Comparison of ENCODE assay signal across 14 cellular contexts in the genomic region with DNA sequence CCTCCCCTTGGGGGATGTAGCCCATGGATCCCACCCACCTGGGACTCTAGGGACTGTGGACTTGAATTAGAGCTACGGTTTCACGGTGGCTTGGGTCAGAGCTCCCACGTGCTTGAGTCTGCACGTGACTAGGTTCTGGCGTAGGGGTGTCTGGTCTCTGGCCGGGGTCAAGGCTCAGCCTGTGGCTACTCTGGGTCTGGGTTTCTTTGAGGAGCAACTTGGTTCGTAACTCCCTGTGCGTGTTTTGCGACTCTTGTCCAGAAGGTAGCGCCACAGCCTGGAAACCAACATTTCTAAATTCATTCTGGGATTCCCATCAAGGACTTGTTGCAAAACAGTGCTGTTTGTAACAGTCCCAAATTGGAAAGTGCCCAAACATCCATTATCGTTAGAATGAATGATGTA. TPM values are rescaled to one million over a fixed set of nuclear protein-coding genes. Genes with fewer than 3 reads are reported as not detected.
A peak's percentile ranks its signal among the peaks of the same experiment; 100 is the strongest.
DNase-seq lines count a peak whose midpoint lies in the region; ATAC-seq, FAIRE-seq and TF ChIP-seq lines count a peak whose summit lies in the region.
"Had no signal": no experiment of that assay in that cellular context is flagged by ENCODE, and none has a peak within 500 bp of the region (broad histone marks: within the 10 kb centered on the region; RNA-seq: fewer than 3 reads in every experiment).

No MANE protein-coding gene starts in this region.

- H3K9me3 ChIP-seq in duodenal mucosa (ENCODE audit: control insufficient read depth in 1 of 2, low read length in 2 of 2) = no peaks in the 10 kb centered on the region
- H3K9me3 ChIP-seq in neuronal stem cell (replicated peaks in 1 of 2; ENCODE audit: control insufficient read depth in 2 of 2, insufficient read depth in 1 of 2, low read depth in 1 of 2, low read length in 2 of 2) = no peaks in the 10 kb centered on the region
- H3K9me3 ChIP-seq in prostate gland = no peaks in the 10 kb centered on the region

- H3K4me2 ChIP-seq in neuronal stem cell (ENCODE audit: insufficient read depth, low read length, poor library complexity, severe bottlenecking) = no peak overlapping the region

- H2BK15ac ChIP-seq in neuronal stem cell (ENCODE audit: low read length) = no peak overlapping the region

- H2BK12ac ChIP-seq in neuronal stem cell (ENCODE audit: low read length) = no peak overlapping the region

- TF ChIP-seq POLR2A in prostate gland (IDR thresholded peaks at IDR 0.05) = no peak

- no peak overlapping the region for H3K14ac ChIP-seq in neuronal stem cell (ENCODE audit: low read length)

- TF ChIP-seq CTCF in CD14-positive monocyte (IDR thresholded peaks at IDR 0.05) (no peak), prostate gland (IDR thresholded peaks at IDR 0.05) (no peak)

- DNase-seq in CD14-positive monocyte (ENCODE audit: low spot score) = peak; percentile 45
- DNase-seq in NCI-H1694 (lab: John Stamatoyannopoulos, UW) = peak; percentile 34
- DNase-seq in neuronal stem cell (ENCODE audit: low spot score) = no peak
- no peak for DNase-seq in prostate gland (ENCODE audit: low spot score)
- DNase-seq in RCC 7860 (ENCODE audit: low spot score) = no peak
- DNase-seq: activated T-cell treated with anti-CD3 and anti-CD28 coated beads, Interleukin-2, amount 50 U/mL, for 72 hours; KG1; natural killer cell; NCI-H446; stimulated activated CD4-positive, alpha-beta T cell treated with anti-CD3 and anti-CD28 coated beads, Interleukin-15, amount 100 ng/mL, for 24 hours had no signal

- peaks cover 0 to 5% (median 3%) of the 10 kb centered on the region in 3 donors for H3K27me3 Mint-ChIP-seq in CD14-positive monocyte (ENCODE audit: low read depth in 3 of 3)

- ATAC-seq in HG02884 (IDR thresholded peaks at IDR 0.05; ENCODE audit: unreplicated experiment) (no peak), GM19467 (IDR thresholded peaks at IDR 0.05; ENCODE audit: unreplicated experiment) (no peak)
- ATAC-seq: activated CD4-positive, CD25-positive, alpha-beta regulatory T cell treated with anti-CD3 and anti-CD28 coated beads, Interleukin-2, amount 50 U/mL, for 24 hours; activated T-cell treated with anti-CD3 and anti-CD28 coated beads, Interleukin-2, amount 50 U/mL, for 72 hours; natural killer cell had no signal

- H2AFZ ChIP-seq in neuronal stem cell (ENCODE audit: low read length) = no peak overlapping the region

- peak overlapping the region; percentile 72 to 79 for H3K4me3 ChIP-seq in duodenal mucosa (ENCODE audit: low read depth in 1 of 2, low read length in 2 of 2)
- no peak overlapping the region for H3K4me3 ChIP-seq in neuronal stem cell (ENCODE audit: low read length in 2 of 2)
- no peak overlapping the region for H3K4me3 ChIP-seq in prostate gland

- H3K27ac Mint-ChIP-seq in CD14-positive monocyte = peak overlapping the region in 1 of 7 donors; percentile 52
- H3K27ac Mint-ChIP-seq: activated T-cell treated with anti-CD3 and anti-CD28 coated beads, Interleukin-2, amount 50 U/mL, for 72 hours; natural killer cell had no signal

- peaks cover 33 to 45% of the 10 kb centered on the region in 2 donors for H3K4me1 ChIP-seq in duodenal mucosa (ENCODE audit: control insufficient read depth in 1 of 2, insufficient read depth in 2 of 2, low read length in 2 of 2)
- H3K4me1 ChIP-seq in neuronal stem cell (ENCODE audit: control insufficient read depth in 2 of 2, insufficient read depth in 1 of 2, low read depth in 1 of 2, low read length in 2 of 2) = peaks cover 7 to 22% of the 10 kb centered on the region in 2 donors
- H3K4me1 ChIP-seq in prostate gland (replicated peaks) = peaks cover 3% of the 10 kb centered on the region

- H3K27ac ChIP-seq in duodenal mucosa (ENCODE audit: low read depth, low read length) (peak overlapping the region; percentile 72), neuronal stem cell (replicated peaks; ENCODE audit: low read length) (no peak overlapping the region), prostate gland (peak overlapping the region in 1 of 2 donors; percentile 70)

- no peak overlapping the region for H3K4me3 Mint-ChIP-seq in CD14-positive monocyte
- H3K4me3 Mint-ChIP-seq: activated T-cell treated with anti-CD3 and anti-CD28 coated beads, Interleukin-2, amount 50 U/mL, for 72 hours; natural killer cell had no signal

- WGBS in neuronal stem cell (ENCODE audit: extremely low coverage in 2 of 2, insufficient read length in 2 of 2, insufficient replicate concordance in 1 of 2), 2 donors = no CpG with 5 or more reads among the region's 11 CpGs
- WGBS in prostate gland = 68% methylated on average over 11 of the region's 11 CpGs

- intact Hi-C loops in CD14-positive monocyte (cut with micrococcal nuclease) (loop anchor here in 1 of 2 donors (10.0 kb wide), 1 partner anchor 136 kb away; no protein-coding TSS in a partner anchor), prostate gland (cut with DNase I) (loop anchor here (10.0 kb wide), 1 partner anchor 136 kb away; no protein-coding TSS in a partner anchor)

- H3K9me3 Mint-ChIP-seq in CD14-positive monocyte = no peaks in the 10 kb centered on the region
- H3K9me3 Mint-ChIP-seq: natural killer cell had no signal

- no peak overlapping the region for H2BK120ac ChIP-seq in neuronal stem cell (ENCODE audit: low read depth, low read length)

- H4K8ac ChIP-seq in neuronal stem cell (ENCODE audit: low read depth, low read length) = no peak overlapping the region

- H3K27me3 ChIP-seq in duodenal mucosa (ENCODE audit: control insufficient read depth in 1 of 2, insufficient read depth in 2 of 2, low read length in 2 of 2) (no peaks in the 10 kb centered on the region), neuronal stem cell (ENCODE audit: control insufficient read depth in 3 of 3, insufficient read depth in 3 of 3, low read depth in 1 of 3, low read length in 3 of 3) (peaks cover 0 to 16% (median 0%) of the 10 kb centered on the region in 3 experiments), prostate gland (replicated peaks; ENCODE audit: insufficient read depth) (no peaks in the 10 kb centered on the region)

- peak overlapping the region; percentile 21 for H2AK5ac ChIP-seq in neuronal stem cell (ENCODE audit: low read depth, low read length)

- H3K23ac ChIP-seq in neuronal stem cell (ENCODE audit: low read depth, low read length, poor library complexity) = no peak overlapping the region

- no peaks in the 10 kb centered on the region for H3K79me1 ChIP-seq in neuronal stem cell (ENCODE audit: low read depth, low read length)

- no peak overlapping the region for H2BK5ac ChIP-seq in neuronal stem cell (ENCODE audit: low read length)

- no peak for FAIRE-seq in RCC 7860 (lab: Jason Lieb, UNC)

- H3K18ac ChIP-seq in neuronal stem cell (ENCODE audit: low read length) = no peak overlapping the region

- H3K4me1 Mint-ChIP-seq in CD14-positive monocyte = peaks cover 20% of the 10 kb centered on the region

- H3K9ac ChIP-seq in duodenal mucosa (ENCODE audit: low read depth in 1 of 2, low read length in 2 of 2) (peak overlapping the region; percentile 84 to 85), neuronal stem cell (ENCODE audit: low read depth, low read length, poor library complexity) (no peak overlapping the region)

- H4K91ac ChIP-seq in neuronal stem cell (ENCODE audit: low read depth, low read length, poor library complexity) = no peak overlapping the region

- H3K4ac ChIP-seq in neuronal stem cell (ENCODE audit: low read length) = no peak overlapping the region

- no peaks in the 10 kb centered on the region for H3K36me3 ChIP-seq in duodenal mucosa (ENCODE audit: control insufficient read depth in 1 of 2, insufficient read depth in 2 of 2, low read length in 2 of 2)
- no peaks in the 10 kb centered on the region for H3K36me3 ChIP-seq in neuronal stem cell (replicated peaks in 1 of 2; ENCODE audit: control insufficient read depth in 2 of 2, insufficient read depth in 2 of 2, low read length in 2 of 2)
- H3K36me3 ChIP-seq in prostate gland = no peaks in the 10 kb centered on the region

- H3K36me3 Mint-ChIP-seq in CD14-positive monocyte = no peaks in the 10 kb centered on the region
- H3K36me3 Mint-ChIP-seq: natural killer cell had no signal

RNA-seq across cellular contexts. Expression of gene GGT6, which starts 0.5 kb away (rescaled TPM):
- polyA plus RNA-seq in CD14-positive monocyte = not detected
- polyA plus RNA-seq in neuronal stem cell (2013, experiment 1 of 2) = not detected
- not detected for polyA plus RNA-seq in neuronal stem cell (2013, experiment 2 of 2)
- total RNA-seq in prostate gland = 10 to 100 TPM; 23.5 to 35.6 TPM
- total RNA-seq: activated T-cell treated with anti-CD3 and anti-CD28 coated beads, Interleukin-2, amount 50 U/mL, for 72 hours; natural killer cell had no signal

RNA-seq across cellular contexts. Expression of gene MYBBP1A, which starts 5.7 kb away (rescaled TPM):
- polyA plus RNA-seq in CD14-positive monocyte = 1 to 10 TPM; 4.2 to 5.3 TPM
- polyA plus RNA-seq in neuronal stem cell (2013, experiment 1 of 2) = 15.0 TPM
- 14.9 TPM for polyA plus RNA-seq in neuronal stem cell (2013, experiment 2 of 2)
- total RNA-seq in prostate gland = 10 to 100 TPM; 44.4 to 71.2 TPM

RNA-seq across cellular contexts. Expression of gene SMTNL2, which starts 23.5 kb away (rescaled TPM):
- under 1 TPM in 1 of 2 donors, not detected in 1; 0.08 TPM for polyA plus RNA-seq in CD14-positive monocyte
- 8.7 TPM for polyA plus RNA-seq in neuronal stem cell (2013, experiment 1 of 2)
- polyA plus RNA-seq in neuronal stem cell (2013, experiment 2 of 2) = 9.0 TPM
- total RNA-seq in prostate gland = 1 to 10 TPM; 4.6 to 6.3 TPM
- total RNA-seq: activated T-cell treated with anti-CD3 and anti-CD28 coated beads, Interleukin-2, amount 50 U/mL, for 72 hours; natural killer cell had no signal

Comparison
In these comparisons a context has a peak if more than half of its experiments do, and no peak if none do; other contexts are left out.
1. DNase-seq: peak in CD14-positive monocyte (single experiment) and NCI-H1694 (single experiment); none in neuronal stem cell (single experiment), prostate gland (single experiment) and RCC 7860 (single experiment).
2. H3K4me3 ChIP-seq: peak in duodenal mucosa (2 of 2); none in neuronal stem cell (0 of 2) and prostate gland (0 of 2).